8 cellular contexts compared by ENCODE assay signal in genomic region chr19:2048959-2049740, GRCh38. TPM values are rescaled to one million over a fixed set of nuclear protein-coding genes. Genes with fewer than 3 reads are reported as not detected.
DNase-seq lines count a peak whose midpoint lies in the region; ATAC-seq and TF ChIP-seq lines count a peak whose summit lies in the region.

No MANE protein-coding gene starts in this region.

- peak overlapping the region; percentile 89 for H3K4me3 Mint-ChIP-seq in T-helper 17 cell

- H3K4me1 ChIP-seq in gastroesophageal sphincter, result peaks cover 9 to 84% (median 71%) of the 10 kb centered on the region in 3 donors

- H3K36me3 ChIP-seq in gastroesophageal sphincter, result peaks cover 0 to 51% of the 10 kb centered on the region in 2 donors

- H3K36me3 Mint-ChIP-seq in T-helper 17 cell (ENCODE audit: low read depth), result peaks cover 2% of the 10 kb centered on the region

- no peak for DNase-seq in T-helper 17 cell
- DNase-seq in posterior cingulate gyrus, result peak in 7 of 10 donors; percentile 43 to 94 (median 68)
- no peak for DNase-seq in hippocampal formation (lab: John Stamatoyannopoulos, UW)
- no peak for DNase-seq in NCI-H1092 (lab: John Stamatoyannopoulos, UW)
- no peak for DNase-seq in AML-193 (lab: John Stamatoyannopoulos, UW)
- no peak for DNase-seq in posterior vena cava (ENCODE audit: low spot score)

- ATAC-seq in T-helper 17 cell, result no peak
- no peak for ATAC-seq in gastroesophageal sphincter

- intact Hi-C loops in posterior cingulate gyrus (cut with DNase I), result no loop called here
- intact Hi-C loops in posterior vena cava (cut with DNase I), result loop anchor here in 1 of 2 donors (2.0 kb wide), 1 partner anchor 26 kb away; no protein-coding TSS in a partner anchor

- peak overlapping the region; percentile 82 for H3K4me3 ChIP-seq in GM08714 (ENCODE audit: low read length)
- H3K4me3 ChIP-seq in gastroesophageal sphincter, result peak overlapping the region; percentile 93 to 100

- TF ChIP-seq POLR2A in gastroesophageal sphincter (IDR thresholded peaks at IDR 0.05), result no peak

- H3K27ac Mint-ChIP-seq in T-helper 17 cell, result peak overlapping the region; percentile 84

- TF ChIP-seq CTCF in gastroesophageal sphincter (IDR thresholded peaks at IDR 0.05), result no peak

- whole genome bisulfite sequencing in gastroesophageal sphincter (ENCODE audit: low coverage in 1 of 2), 2 donors, result no CpG with 5 or more reads among the region's 27 CpGs

- no peaks in the 10 kb centered on the region for H3K27me3 Mint-ChIP-seq in T-helper 17 cell

- H3K27ac ChIP-seq in gastroesophageal sphincter, result peak overlapping the region; percentile 95 to 100 (median 99)

- H3K9me3 ChIP-seq in T-helper 17 cell (ENCODE audit: control insufficient read depth, low read length, poor library complexity, severe bottlenecking), result no peaks in the 10 kb centered on the region
- no peaks in the 10 kb centered on the region for H3K9me3 ChIP-seq in gastroesophageal sphincter

- no peaks in the 10 kb centered on the region for H3K27me3 ChIP-seq in gastroesophageal sphincter

- TF ChIP-seq EP300 in gastroesophageal sphincter (IDR thresholded peaks at IDR 0.05), result no peak

- peaks cover 31% of the 10 kb centered on the region for H3K4me1 Mint-ChIP-seq in T-helper 17 cell

RNA-seq across cellular contexts. Expression of gene MKNK2, which starts 1.9 kb away (rescaled TPM):
- total RNA-seq in T-helper 17 cell (100 to 1,000 TPM; 256 to 288 TPM), gastroesophageal sphincter (100 to 1,000 TPM in 3 of 4 donors, 10 to 100 TPM in 1; 98.4 to 195 (median 173) TPM), posterior vena cava (100 to 1,000 TPM in 1 of 2 donors, 10 to 100 TPM in 1; 99.6 to 126 TPM)

RNA-seq across cellular contexts. Expression of gene BTBD2, which starts 33.6 kb away (rescaled TPM):
- total RNA-seq in T-helper 17 cell (10 to 100 TPM; 53.4 to 64.6 TPM), gastroesophageal sphincter (100 to 1,000 TPM in 1 of 4 donors, 10 to 100 TPM in 3; 44.0 to 125 (median 59.9) TPM), posterior vena cava (10 to 100 TPM; 44.6 to 52.1 TPM)

RNA-seq across cellular contexts. Expression of gene MOB3A, which starts 47.0 kb away (rescaled TPM):
- total RNA-seq in T-helper 17 cell (100 to 1,000 TPM; 108 to 162 TPM), gastroesophageal sphincter (10 to 100 TPM; 29.0 to 69.9 (median 38.6) TPM), posterior vena cava (10 to 100 TPM; 55.8 to 57.1 TPM)

RNA-seq across cellular contexts. Expression of gene IZUMO4, which starts 47.6 kb away (rescaled TPM):
- total RNA-seq in T-helper 17 cell (10 to 100 TPM; 12.3 to 19.8 TPM), gastroesophageal sphincter (10 to 100 TPM in 1 of 4 donors, 1 to 10 TPM in 3; 2.4 to 17.3 (median 4.3) TPM), posterior vena cava (1 to 10 TPM in 1 of 2 donors, under 1 TPM in 1; 0.90 to 2.4 TPM)

Comparison
In these comparisons a context has a peak if more than half of its experiments do, and no peak if none do; other contexts are left out.
1. DNase-seq: peak in posterior cingulate gyrus (7 of 10); none in T-helper 17 cell (0 of 3), hippocampal formation (0 of 2), NCI-H1092 (single experiment), AML-193 (0 of 2) and posterior vena cava (single experiment).